In the genomic region with DNA sequence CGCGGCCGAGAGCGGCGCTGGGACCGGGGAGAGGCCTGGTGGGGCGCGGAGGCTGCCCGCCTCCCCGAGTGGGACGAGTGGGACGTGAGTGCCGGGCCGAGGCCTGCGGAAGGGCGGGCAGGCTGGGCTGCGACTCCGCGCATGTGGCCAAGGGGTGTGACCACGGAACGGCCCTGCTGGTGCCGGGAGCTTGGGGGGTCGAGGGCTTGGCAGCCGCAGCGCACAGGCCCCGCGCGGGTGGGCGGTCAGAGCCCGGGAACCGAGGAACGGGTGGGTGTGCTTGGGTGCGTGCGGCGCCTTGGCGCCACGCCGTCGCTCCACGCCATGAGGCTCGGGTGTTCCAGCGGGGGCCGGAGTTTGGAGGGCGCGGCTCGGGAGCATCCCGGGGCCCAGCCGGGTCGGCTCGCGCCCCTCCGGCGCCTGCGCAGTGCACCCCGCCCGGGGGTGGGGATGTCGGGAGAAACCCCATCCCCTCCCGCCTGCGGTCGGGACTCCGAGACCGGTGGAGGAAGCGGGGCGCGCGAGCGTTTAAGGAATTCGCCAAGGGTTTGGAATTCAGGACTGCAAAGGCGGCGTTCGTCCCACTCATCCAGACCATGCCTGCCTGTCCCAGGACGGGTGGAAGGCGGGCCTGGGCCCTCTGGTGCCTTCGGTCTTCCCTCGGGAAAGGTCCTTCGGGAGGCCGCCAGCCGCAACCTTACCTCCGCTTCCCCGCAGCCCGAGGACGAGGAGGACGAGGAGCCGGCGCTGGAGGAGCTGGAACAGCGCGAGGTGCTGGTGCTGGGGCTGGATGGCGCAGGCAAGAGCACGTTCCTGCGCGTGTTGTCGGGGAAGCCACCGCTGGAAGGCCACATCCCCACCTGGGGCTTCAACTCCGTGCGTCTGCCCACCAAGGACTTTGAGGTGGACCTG, we compare ENCODE assay signal across 8 cellular contexts. TPM values are rescaled to one million over a fixed set of nuclear protein-coding genes. Genes with fewer than 3 reads are reported as not detected.
DNase-seq lines count a peak whose midpoint lies in the region; TF ChIP-seq lines count a peak whose summit lies in the region.

No MANE protein-coding gene starts in this region.

- no peak overlapping the region for H3K27ac Mint-ChIP-seq in progenitor cell of endocrine pancreas

- H3K4me2 ChIP-seq in Karpas-422 (ENCODE audit: low read depth, low read length, poor library complexity, severe bottlenecking), result peak overlapping the region; percentile 85

- peaks cover 14% of the 10 kb centered on the region for H3K36me3 Mint-ChIP-seq in progenitor cell of endocrine pancreas (ENCODE audit: insufficient read depth)

- H3K27me3 Mint-ChIP-seq in progenitor cell of endocrine pancreas, result peaks cover 37% of the 10 kb centered on the region

- H3K27ac ChIP-seq in Karpas-422 (ENCODE audit: low read length) (no peak overlapping the region), adrenal gland (peak overlapping the region in 2 of 5 donors; percentile 54 to 59)

- H3K36me3 ChIP-seq in Karpas-422 (ENCODE audit: insufficient read depth, low read length) (no peaks in the 10 kb centered on the region), adrenal gland (replicated peaks in 1 of 2) (peaks cover 0 to 16% of the 10 kb centered on the region in 2 donors)

- H3K4me1 ChIP-seq in Karpas-422 (ENCODE audit: low read length), result peaks cover 41% of the 10 kb centered on the region
- peaks cover 0 to 14% of the 10 kb centered on the region in 2 donors for H3K4me1 ChIP-seq in adrenal gland (replicated peaks in 1 of 2)

- H3K9me2 ChIP-seq in Karpas-422 (replicated peaks; ENCODE audit: insufficient read depth, low read length), result no peaks in the 10 kb centered on the region

- TF ChIP-seq POLR2A in adrenal gland (IDR thresholded peaks at IDR 0.05), result no peak

- TF ChIP-seq CTCF in adrenal gland (IDR thresholded peaks at IDR 0.05), result no peak
- TF ChIP-seq CTCF in progenitor cell of endocrine pancreas (IDR thresholded peaks at IDR 0.05; ENCODE audit: unreplicated experiment), result no peak

- peaks cover 3% of the 10 kb centered on the region; the same call in 1 of the 2 replicates for H4K20me1 ChIP-seq in Karpas-422 (ENCODE audit: insufficient read depth, low read depth, low read length)

- 18 to 45% (median 22%) methylated on average over 30 to 95 of the region's 95 CpGs for WGBS in adrenal gland, 4 donors

- no peaks in the 10 kb centered on the region for H3K4me1 Mint-ChIP-seq in progenitor cell of endocrine pancreas (ENCODE audit: low read depth)

- no peaks in the 10 kb centered on the region for H3K9me3 Mint-ChIP-seq in progenitor cell of endocrine pancreas (ENCODE audit: low read depth)

- DNase-seq in activated T-cell treated with anti-CD3 and anti-CD28 coated beads for 48 hours (ENCODE audit: low read depth) (peak; percentile 40), activated T-cell treated with anti-CD3 and anti-CD28 coated beads for 4 hours (no peak), Karpas-422 (peak; percentile 55), adrenal gland (peak in 3 of 7 donors; percentile 21 to 49 (median 32)), hepatic stellate cell (ENCODE audit: low spot score) (peak; percentile 76), progenitor cell of endocrine pancreas (ENCODE audit: low spot score, unreplicated experiment) (peak; percentile 22), NCI-H2107 treated with DMSO at 0.1 percent for 48 hours (lab: John Stamatoyannopoulos, UW; ENCODE audit: unreplicated experiment) (no peak), SW 1271 (lab: John Stamatoyannopoulos, UW) (no peak)

- H3K9ac ChIP-seq in Karpas-422 (ENCODE audit: low read length), result peak overlapping the region; percentile 77

- H3K4me3 ChIP-seq in Karpas-422 (ENCODE audit: low read length) (peak overlapping the region; percentile 78), adrenal gland (peak overlapping the region; percentile 6 to 81 (median 36))

- H3K27me3 ChIP-seq in Karpas-422 (ENCODE audit: low read length), result no peaks in the 10 kb centered on the region
- no peaks in the 10 kb centered on the region for H3K27me3 ChIP-seq in adrenal gland

- intact Hi-C loops in adrenal gland (cut with DNase I), result no loop called here

- H3K79me2 ChIP-seq in Karpas-422 (ENCODE audit: low read length), result peaks cover 6% of the 10 kb centered on the region

- peak overlapping the region; percentile 72 for H3K4me3 Mint-ChIP-seq in progenitor cell of endocrine pancreas (ENCODE audit: low read depth)

- H3K9me3 ChIP-seq in Karpas-422 (ENCODE audit: low read length) (no peaks in the 10 kb centered on the region), adrenal gland (replicated peaks in 1 of 3) (no peaks in the 10 kb centered on the region)

- H2AFZ ChIP-seq in Karpas-422 (ENCODE audit: low read length), result peak overlapping the region; percentile 67; the same call in 1 of the 2 replicates

RNA-seq across cellular contexts. Expression of a gene that starts 0.6 kb away (rescaled TPM):
- total RNA-seq in Karpas-422 (2014; rRNA removed; shearing (Covaris generic); ENCODE audit: low replicate concordance), result 4.8 and 5.8 TPM in 2 replicates
- total RNA-seq in adrenal gland, result 1 to 10 TPM; 1.6 to 8.8 (median 2.8) TPM
- 1 to 10 TPM; 1.9 to 6.1 (median 3.5) TPM for polyA plus RNA-seq in adrenal gland
- total RNA-seq in progenitor cell of endocrine pancreas, result 24.5 and 29.5 TPM in 2 replicates

RNA-seq across cellular contexts. Expression of a gene that starts 4.4 kb away (rescaled TPM):
- 40.8 and 57.5 TPM in 2 replicates for total RNA-seq in Karpas-422 (2014; rRNA removed; shearing (Covaris generic); ENCODE audit: low replicate concordance)
- total RNA-seq in adrenal gland, result 100 to 1,000 TPM in 6 of 8 donors, 10 to 100 TPM in 2; 90.9 to 127 (median 108) TPM
- 10 to 100 TPM; 52.9 to 86.4 (median 61.8) TPM for polyA plus RNA-seq in adrenal gland
- 109 and 111 TPM in 2 replicates for total RNA-seq in progenitor cell of endocrine pancreas

RNA-seq across cellular contexts. Expression of a gene that starts 22.5 kb away (rescaled TPM):
- 19.8 and 57.5 TPM in 2 replicates for total RNA-seq in Karpas-422 (2014; rRNA removed; shearing (Covaris generic); ENCODE audit: low replicate concordance)
- total RNA-seq in adrenal gland (10 to 100 TPM in 4 of 8 donors, 1 to 10 TPM in 4; 6.2 to 53.3 (median 13.8) TPM), progenitor cell of endocrine pancreas (21.9 and 26.4 TPM in 2 replicates)
- polyA plus RNA-seq in adrenal gland, result 10 to 100 TPM; 49.5 to 62.1 (median 57.0) TPM

RNA-seq across cellular contexts. Expression of a gene that starts 22.6 kb away (rescaled TPM):
- total RNA-seq in Karpas-422 (2014; rRNA removed; shearing (Covaris generic); ENCODE audit: low replicate concordance), result 146 and 207 TPM in 2 replicates
- total RNA-seq in adrenal gland (100 to 1,000 TPM; 138 to 262 (median 197) TPM), progenitor cell of endocrine pancreas (88.0 and 96.8 TPM in 2 replicates)
- 100 to 1,000 TPM; 112 to 492 (median 244) TPM for polyA plus RNA-seq in adrenal gland

RNA-seq across cellular contexts. Expression of a gene that starts 50.4 kb away (rescaled TPM):
- 31.7 and 78.9 TPM in 2 replicates for total RNA-seq in Karpas-422 (2014; rRNA removed; shearing (Covaris generic); ENCODE audit: low replicate concordance)
- total RNA-seq in adrenal gland (100 to 1,000 TPM; 129 to 198 (median 158) TPM), progenitor cell of endocrine pancreas (27.9 and 29.1 TPM in 2 replicates)
- polyA plus RNA-seq in adrenal gland, result 100 to 1,000 TPM; 118 to 299 (median 262) TPM

Comparison
In these comparisons a context has a peak if more than half of its experiments do, and no peak if none do; other contexts are left out.
1. DNase-seq: peak in activated T-cell treated with anti-CD3 and anti-CD28 coated beads for 48 hours (single experiment), Karpas-422 (single experiment), hepatic stellate cell (single experiment) and progenitor cell of endocrine pancreas (single experiment); none in activated T-cell treated with anti-CD3 and anti-CD28 coated beads for 4 hours (single experiment), NCI-H2107 treated with DMSO at 0.1 percent for 48 hours (single experiment) and SW 1271 (0 of 2).